In the genomic region with DNA sequence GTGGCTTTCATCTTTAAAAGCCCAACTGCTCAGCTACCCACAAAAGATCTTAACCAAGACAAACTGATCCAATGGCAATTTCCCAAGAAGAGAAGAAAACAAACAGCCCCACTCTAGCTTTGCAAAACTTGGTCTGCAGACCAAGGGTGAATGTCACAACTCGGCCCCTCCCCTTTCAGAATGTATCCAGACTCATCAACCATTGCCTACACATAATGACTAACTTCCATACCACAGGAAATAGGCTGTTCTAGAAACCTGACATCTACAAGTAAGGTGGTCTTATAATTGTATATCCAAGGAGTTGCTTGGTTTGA, we compare ENCODE assay signal across 9 cellular contexts. TPM values are rescaled to one million over a fixed set of nuclear protein-coding genes. Genes with fewer than 3 reads are reported as not detected.
DNase-seq lines count a peak whose midpoint lies in the region; ATAC-seq and TF ChIP-seq lines count a peak whose summit lies in the region.
"Had no signal": no experiment of that assay in that cellular context is flagged by ENCODE, and none has a peak within 500 bp of the region (broad histone marks: within the 10 kb centered on the region; RNA-seq: fewer than 3 reads in every experiment).

No MANE protein-coding gene starts in this region.

- peak overlapping the region; percentile 19 for H3K27ac Mint-ChIP-seq in T-helper 17 cell
- peak overlapping the region; percentile 14 for H3K27ac Mint-ChIP-seq in stimulated activated naive B cell treated with anti-CD40 and anti-IgM and Interleukin-4, amounts not matched to agents 10 μg/mL and 1 μg/mL and 100 μg/mL, for 72 hours
- peak overlapping the region in 2 of 7 donors; percentile 1 to 19 for H3K27ac Mint-ChIP-seq in CD14-positive monocyte
- H3K27ac Mint-ChIP-seq: activated B cell treated with CpG ODN at 0.5 μM for 24 hours had no signal

- H3K36me3 Mint-ChIP-seq in T-helper 17 cell (ENCODE audit: low read depth): peaks cover 2% of the 10 kb centered on the region
- H3K36me3 Mint-ChIP-seq in stimulated activated naive B cell treated with anti-CD40 and anti-IgM and Interleukin-4, amounts not matched to agents 10 μg/mL and 1 μg/mL and 100 μg/mL, for 72 hours: peaks cover 5 to 14% of the 10 kb centered on the region in 2 donors
- H3K36me3 Mint-ChIP-seq in CD14-positive monocyte: peaks cover 17 to 19% of the 10 kb centered on the region in 2 donors

- no peaks in the 10 kb centered on the region for H3K36me3 ChIP-seq in effector memory CD4-positive, alpha-beta T cell (ENCODE audit: control insufficient read depth, insufficient read depth, low read length)

- TF ChIP-seq CTCF in CD14-positive monocyte (IDR thresholded peaks at IDR 0.05): no peak

- H3K27ac ChIP-seq in effector memory CD4-positive, alpha-beta T cell (ENCODE audit: insufficient read depth, low read length, poor library complexity, severe bottlenecking): no peak overlapping the region

- H3K9me3 Mint-ChIP-seq in stimulated activated naive B cell treated with anti-CD40 and anti-IgM and Interleukin-4, amounts not matched to agents 10 μg/mL and 1 μg/mL and 100 μg/mL, for 72 hours: no peaks in the 10 kb centered on the region
- no peaks in the 10 kb centered on the region for H3K9me3 Mint-ChIP-seq in CD14-positive monocyte
- H3K9me3 Mint-ChIP-seq: activated B cell treated with CpG ODN at 0.5 μM for 24 hours had no signal

- peak; percentile 58 for DNase-seq in activated CD4-positive, alpha-beta T cell treated with anti-CD3 and anti-CD28 coated beads for 48 hours
- DNase-seq in activated CD4-positive, alpha-beta T cell treated with anti-CD3 and anti-CD28 coated beads for 1 hour: no peak
- DNase-seq in T-helper 17 cell (no peak), fibroblast of gingiva (ENCODE audit: low read depth) (peak; percentile 85), islet precursor cell (no peak), CD14-positive monocyte (ENCODE audit: low spot score) (no peak)
- DNase-seq in stimulated activated naive B cell treated with anti-CD40 and anti-IgM and Interleukin-4, amounts not matched to agents 10 μg/mL and 1 μg/mL and 100 μg/mL, for 72 hours: no peak
- DNase-seq in effector memory CD4-positive, alpha-beta T cell: no peak
- DNase-seq: activated B cell treated with CpG ODN at 0.5 μM for 24 hours had no signal

- intact Hi-C loops in CD14-positive monocyte (cut with micrococcal nuclease): no loop called here

- H3K4me1 Mint-ChIP-seq in T-helper 17 cell (peaks cover 22% of the 10 kb centered on the region), CD14-positive monocyte (peaks cover 28% of the 10 kb centered on the region)
- H3K4me1 Mint-ChIP-seq in stimulated activated naive B cell treated with anti-CD40 and anti-IgM and Interleukin-4, amounts not matched to agents 10 μg/mL and 1 μg/mL and 100 μg/mL, for 72 hours: peaks cover 8 to 14% of the 10 kb centered on the region in 2 donors

- no peak overlapping the region for H3K4me3 ChIP-seq in effector memory CD4-positive, alpha-beta T cell (ENCODE audit: insufficient read depth, low read depth, low read length, poor library complexity, severe bottlenecking)

- no peak for ATAC-seq in T-helper 17 cell
- no peak for ATAC-seq in stimulated activated naive B cell treated with anti-CD40 and anti-IgM and Interleukin-4, amounts not matched to agents 10 μg/mL and 1 μg/mL and 100 μg/mL, for 72 hours (replicated peaks)

- no peaks in the 10 kb centered on the region for H3K9me3 ChIP-seq in T-helper 17 cell (ENCODE audit: control insufficient read depth, low read length, poor library complexity, severe bottlenecking)
- no peaks in the 10 kb centered on the region for H3K9me3 ChIP-seq in effector memory CD4-positive, alpha-beta T cell (ENCODE audit: control insufficient read depth, low read length)

- H3K27me3 Mint-ChIP-seq in T-helper 17 cell: no peaks in the 10 kb centered on the region
- H3K27me3 Mint-ChIP-seq in stimulated activated naive B cell treated with anti-CD40 and anti-IgM and Interleukin-4, amounts not matched to agents 10 μg/mL and 1 μg/mL and 100 μg/mL, for 72 hours: no peaks in the 10 kb centered on the region
- no peaks in the 10 kb centered on the region for H3K27me3 Mint-ChIP-seq in CD14-positive monocyte (ENCODE audit: low read depth in 3 of 3)
- H3K27me3 Mint-ChIP-seq: activated B cell treated with CpG ODN at 0.5 μM for 24 hours had no signal

- no peaks in the 10 kb centered on the region for H3K27me3 ChIP-seq in effector memory CD4-positive, alpha-beta T cell (replicated peaks; ENCODE audit: control insufficient read depth, insufficient read depth, low read length, poor library complexity, severe bottlenecking)

- H3K4me3 Mint-ChIP-seq in T-helper 17 cell: no peak overlapping the region
- no peak overlapping the region for H3K4me3 Mint-ChIP-seq in stimulated activated naive B cell treated with anti-CD40 and anti-IgM and Interleukin-4, amounts not matched to agents 10 μg/mL and 1 μg/mL and 100 μg/mL, for 72 hours
- no peak overlapping the region for H3K4me3 Mint-ChIP-seq in CD14-positive monocyte
- H3K4me3 Mint-ChIP-seq: activated B cell treated with CpG ODN at 0.5 μM for 24 hours had no signal

- H3K4me1 ChIP-seq in effector memory CD4-positive, alpha-beta T cell (ENCODE audit: control insufficient read depth, insufficient read depth, low read length, poor library complexity, severe bottlenecking): no peaks in the 10 kb centered on the region

RNA-seq across cellular contexts. Expression of a gene that starts 16.0 kb away (rescaled TPM):
- total RNA-seq in T-helper 17 cell: 1 to 10 TPM; 3.9 to 4.0 TPM
- polyA plus RNA-seq in CD14-positive monocyte: 1 to 10 TPM; 1.0 to 1.3 TPM

RNA-seq across cellular contexts. Expression of a gene that starts 16.4 kb away (rescaled TPM):
- 10 to 100 TPM; 15.0 to 20.1 TPM for total RNA-seq in T-helper 17 cell
- 10 to 100 TPM; 25.5 to 29.5 TPM for polyA plus RNA-seq in CD14-positive monocyte

Comparison
In these comparisons a context has a peak if more than half of its experiments do, and no peak if none do; other contexts are left out.
1. DNase-seq: peak in activated CD4-positive, alpha-beta T cell treated with anti-CD3 and anti-CD28 coated beads for 48 hours (single experiment) and fibroblast of gingiva (single experiment); none in activated CD4-positive, alpha-beta T cell treated with anti-CD3 and anti-CD28 coated beads for 1 hour (single experiment), T-helper 17 cell (0 of 3), stimulated activated naive B cell treated with anti-CD40 and anti-IgM and Interleukin-4, amounts not matched to agents 10 μg/mL and 1 μg/mL and 100 μg/mL, for 72 hours (single experiment), effector memory CD4-positive, alpha-beta T cell (0 of 3), islet precursor cell (single experiment) and CD14-positive monocyte (single experiment).